In the genomic region with DNA sequence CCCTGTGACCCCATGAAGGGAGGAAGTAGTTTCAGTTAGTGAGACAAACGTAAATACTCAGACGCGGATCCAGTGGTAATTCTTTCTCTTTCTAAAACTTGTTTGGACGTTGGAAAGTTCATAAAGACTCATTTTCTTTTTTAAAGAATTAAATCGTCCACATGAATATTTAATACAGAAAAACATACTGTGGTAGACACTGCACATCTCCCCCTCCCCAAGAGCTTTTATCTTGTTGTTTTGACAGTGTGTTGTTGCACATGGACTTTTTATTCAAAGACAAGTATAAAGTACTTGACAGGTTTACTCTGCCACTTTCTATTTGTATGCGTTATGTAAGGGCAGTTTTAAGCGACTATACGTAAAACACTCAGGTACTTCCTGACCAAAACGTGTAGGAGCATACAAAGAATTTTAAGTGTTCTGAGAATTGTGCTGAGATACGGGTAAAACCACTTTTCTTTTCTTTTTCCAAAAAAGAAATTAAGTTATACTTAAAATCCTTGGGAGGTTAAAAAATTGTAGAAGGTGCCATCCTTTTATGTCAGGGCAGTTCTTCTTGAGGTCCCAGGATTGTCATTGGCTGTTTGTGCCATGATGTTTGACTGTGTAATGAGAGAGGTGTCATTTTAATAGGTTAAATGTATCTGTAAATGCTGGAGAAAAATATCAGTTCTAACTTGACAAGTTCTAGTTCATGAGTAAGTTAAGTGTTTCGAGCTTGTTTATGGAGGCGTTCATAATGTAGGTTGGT, we compare ENCODE assay signal across 8 cellular contexts. TPM values are rescaled to one million over a fixed set of nuclear protein-coding genes. Genes with fewer than 3 reads are reported as not detected.
A peak's percentile ranks its signal among the peaks of the same experiment; 100 is the strongest.
DNase-seq lines count a peak whose midpoint lies in the region; ATAC-seq and TF ChIP-seq lines count a peak whose summit lies in the region.

No MANE protein-coding gene starts in this region.

- no peak for TF ChIP-seq EP300 in ovary (IDR thresholded peaks at IDR 0.05)

- intact Hi-C loops in esophagus squamous epithelium (cut with DNase I) (no loop called here), ovary (cut with DNase I) (loop anchor here in 2 of 4 donors (10.0 kb wide), 2 partner anchors 67 to 133 kb away; no protein-coding TSS in a partner anchor)

- no peaks in the 10 kb centered on the region for H3K9me3 Mint-ChIP-seq in T-cell

- peaks cover 54 to 68% (median 59%) of the 10 kb centered on the region in 3 donors for H3K4me1 Mint-ChIP-seq in T-cell

- H3K4me1 ChIP-seq in esophagus squamous epithelium: peaks cover 7 to 75% (median 38%) of the 10 kb centered on the region in 3 donors
- peaks cover 4% of the 10 kb centered on the region for H3K4me1 ChIP-seq in ovary (ENCODE audit: insufficient read depth)

- peak overlapping the region; percentile 94 to 97 for H3K27ac Mint-ChIP-seq in T-cell

- POLR2A ChIA-PET in T-cell (lab: Charles Lee): no interaction called here

- CTCF ChIA-PET in T-cell (lab: Charles Lee): interaction anchor here (0.6 to 1.6 kb wide), 5 partner anchors 8 to 454 kb away, joined by 3 to 5 read pairs (median 3); no protein-coding TSS in a partner anchor

- no peaks in the 10 kb centered on the region for H3K36me3 Mint-ChIP-seq in T-cell

- ATAC-seq in T-cell (replicated peaks in 1 of 4) (peak in 1 of 4 experiments; percentile 34), GM18909 (IDR thresholded peaks at IDR 0.05; ENCODE audit: poor library complexity, unreplicated experiment) (no peak)

- TF ChIP-seq CTCF in esophagus squamous epithelium (IDR thresholded peaks at IDR 0.05): no peak
- no peak for TF ChIP-seq CTCF in ovary (IDR thresholded peaks at IDR 0.05)

- H3K9me3 ChIP-seq in KOPT-K1 (ENCODE audit: insufficient read depth, low read length, poor library complexity, severe bottlenecking) (no peaks in the 10 kb centered on the region), esophagus squamous epithelium (no peaks in the 10 kb centered on the region), ovary (no peaks in the 10 kb centered on the region)

- no peak for TF ChIP-seq POLR2A in esophagus squamous epithelium (IDR thresholded peaks at IDR 0.05)
- TF ChIP-seq POLR2A in ovary (IDR thresholded peaks at IDR 0.05): no peak

- peak overlapping the region; percentile 97 for H3K27ac ChIP-seq in KOPT-K1 (ENCODE audit: low read depth, low read length, poor library complexity, severe bottlenecking)
- H3K27ac ChIP-seq in esophagus squamous epithelium: peak overlapping the region; percentile 94 to 98 (median 98)
- H3K27ac ChIP-seq in ovary: peak overlapping the region; percentile 92 to 98

- H3K4me3 ChIP-seq in esophagus squamous epithelium (peak overlapping the region; percentile 71 to 91 (median 89)), ovary (peak overlapping the region; percentile 62)

- peak overlapping the region; percentile 82 to 92 (median 88) for H3K4me3 Mint-ChIP-seq in T-cell

- H3K27me3 ChIP-seq in esophagus squamous epithelium (no peaks in the 10 kb centered on the region), ovary (no peaks in the 10 kb centered on the region)

- DNase-seq in NCI-H2196 (lab: John Stamatoyannopoulos, UW; ENCODE audit: unreplicated experiment): peak; percentile 31
- DNase-seq in NCI-H2196 treated with DMSO at 0.1 percent for 48 hours (lab: John Stamatoyannopoulos, UW; ENCODE audit: unreplicated experiment): no peak
- peak in 8 of 34 experiments; percentile 9 to 31 (median 16) for DNase-seq in T-cell
- DNase-seq in esophagus squamous epithelium (lab: John Stamatoyannopoulos, UW): no peak
- no peak for DNase-seq in ovary
- DNase-seq in NCI-H1048 (lab: John Stamatoyannopoulos, UW): no peak

- 0 to 1% methylated on average over 12 of the region's 12 CpGs for WGBS in esophagus squamous epithelium, 2 donors
- 0 to 1% (median 1%) methylated on average over 12 of the region's 12 CpGs for WGBS in ovary, 3 donors

- H3K36me3 ChIP-seq in KOPT-K1 (ENCODE audit: insufficient read depth, low read length) (no peaks in the 10 kb centered on the region; the same call in 1 of the 2 replicates), esophagus squamous epithelium (no peaks in the 10 kb centered on the region), ovary (no peaks in the 10 kb centered on the region)

- H3K27me3 Mint-ChIP-seq in T-cell: no peaks in the 10 kb centered on the region

RNA-seq across cellular contexts. Expression of gene NIPBL, which starts 1.3 kb away (rescaled TPM):
- total RNA-seq in T-cell (100 to 1,000 TPM in 2 of 5 donors, 10 to 100 TPM in 3; 87.5 to 133 (median 93.6) TPM), esophagus squamous epithelium (10 to 100 TPM; 19.4 to 50.0 (median 31.3) TPM), ovary (10 to 100 TPM; 40.9 to 73.1 (median 63.7) TPM)
- 10 to 100 TPM; 20.8 to 22.8 TPM for polyA plus RNA-seq in ovary
